28 cellular contexts compared by ENCODE assay signal in the genomic region with DNA sequence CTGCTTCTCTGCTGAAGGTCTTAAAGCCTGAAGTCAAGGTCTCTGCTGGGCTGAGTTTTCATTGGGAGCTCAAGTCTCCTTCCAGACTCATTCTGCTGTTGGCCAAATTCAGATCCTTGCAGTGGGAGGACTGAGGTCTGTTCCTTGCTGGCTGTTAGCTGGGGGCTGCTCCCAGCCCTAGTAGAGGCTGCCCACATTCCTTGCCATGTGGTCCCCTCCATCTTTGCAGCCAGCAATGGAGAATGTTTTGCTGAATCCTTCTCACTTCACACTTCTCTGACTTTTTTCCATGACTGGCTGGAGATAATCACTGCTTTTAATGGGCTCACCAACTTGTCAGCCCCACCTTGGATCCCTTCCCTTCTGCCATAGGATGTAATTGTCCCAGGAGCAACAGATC. TPM values are rescaled to one million over a fixed set of nuclear protein-coding genes. Genes with fewer than 3 reads are reported as not detected.
"Had no signal": no experiment of that assay in that cellular context is flagged by ENCODE, and none has a peak within 500 bp of the region (broad histone marks: within the 10 kb centered on the region; RNA-seq: fewer than 3 reads in every experiment).

No MANE protein-coding gene starts in this region.

- H3K9me3 ChIP-seq: neutrophil, psoas muscle, thyroid gland had no signal

- H3K4me1 ChIP-seq: colonic mucosa, heart left ventricle, psoas muscle, suprapubic skin, thyroid gland had no signal

- H3K4me3 ChIP-seq: colonic mucosa, heart left ventricle, lung, psoas muscle, suprapubic skin, thyroid gland had no signal

- ATAC-seq: esophagus mucosa, heart left ventricle, left colon, left ventricle myocardium superior, psoas muscle, sciatic nerve had no signal

- H3K27me3 ChIP-seq: colonic mucosa, thyroid gland had no signal

- FAIRE-seq: endometrium, frontal cortex, urothelium cell line had no signal

- H3K27ac ChIP-seq: colonic mucosa, heart left ventricle, neutrophil, psoas muscle, suprapubic skin, thyroid gland had no signal

- H3K36me3 ChIP-seq: colonic mucosa, heart left ventricle, neutrophil, suprapubic skin, thyroid gland had no signal

- DNase-seq: colonic mucosa; effector CD4-positive, alpha-beta T cell; heart left ventricle; hippocampal formation; left ventricle myocardium superior; mesenchymal stem cell; midbrain; nephron progenitor cell; psoas muscle; retina; stimulated activated CD4-positive, alpha-beta T cell treated with anti-CD3 and anti-CD28 coated beads, Interleukin-2, amount 100 ng/mL, for 24 hours; stimulated activated naive CD4-positive, alpha-beta T cell; thyroid gland had no signal

RNA-seq across cellular contexts. Expression of a gene that starts 33.2 kb away (rescaled TPM):
- total RNA-seq: dermis microvascular lymphatic vessel endothelial cell, fibroblast of lung, frontal cortex, glomerular endothelial cell, kidney epithelial cell, left ventricle myocardium superior, osteoblast had no signal
- polyA plus RNA-seq: fibroblast of lung had no signal

RNA-seq across cellular contexts. Expression of a gene that starts 41.1 kb away (rescaled TPM):
- total RNA-seq: fibroblast of lung, frontal cortex, glomerular endothelial cell, left ventricle myocardium superior, osteoblast, sciatic nerve, skeletal muscle tissue had no signal
- polyA plus RNA-seq: fibroblast of lung, heart left ventricle, psoas muscle had no signal

RNA-seq across cellular contexts. Expression of a gene that starts 59.1 kb away (rescaled TPM):
- total RNA-seq: dermis microvascular lymphatic vessel endothelial cell, fibroblast of lung, glomerular endothelial cell, left ventricle myocardium superior, osteoblast, skeletal muscle tissue had no signal
- polyA plus RNA-seq: fibroblast of lung had no signal
